33 cellular contexts compared by ENCODE assay signal in genomic region chr3:123683146-123683545, GRCh38.
A peak's percentile ranks its signal among the peaks of the same experiment; 100 is the strongest.
DNase-seq lines count a peak whose midpoint lies in the region; ATAC-seq and TF ChIP-seq lines count a peak whose summit lies in the region.
"Had no signal": no experiment of that assay in that cellular context is flagged by ENCODE, and none has a peak within 500 bp of the region (broad histone marks: within the 10 kb centered on the region; RNA-seq: fewer than 3 reads in every experiment).

No MANE protein-coding gene starts in this region.

- H3K79me1 ChIP-seq in H9 (ENCODE audit: insufficient read depth, low read depth, low read length, poor library complexity, severe bottlenecking), result no peaks in the 10 kb centered on the region

- in situ Hi-C loops in transverse colon (cut with MboI; ENCODE audit: low pct_ligation_motif_present in 1 of 4, low pct_unique_long_range_greater_than_20kb in 1 of 4, low sequenced_read_pairs in 3 of 4), result no loop called here

- no peaks in the 10 kb centered on the region for H3K36me3 Mint-ChIP-seq in nephron progenitor cell (ENCODE audit: low read depth)
- peaks cover 3 to 9% (median 5%) of the 10 kb centered on the region in 3 experiments; a peak in 2 of 7 replicates for H3K36me3 Mint-ChIP-seq in H9 (ENCODE audit: insufficient read depth in 1 of 3, low read depth in 3 of 3)
- H3K36me3 Mint-ChIP-seq: activated naive CD8-positive, alpha-beta T cell; T-cell had no signal

- TF ChIP-seq CTCF in Peyer's patch (IDR thresholded peaks at IDR 0.05) (no peak), esophagus squamous epithelium (IDR thresholded peaks at IDR 0.05) (no peak), nephron progenitor cell (IDR thresholded peaks at IDR 0.05) (no peak), transverse colon (IDR thresholded peaks at IDR 0.05) (no peak), H9 (conservative IDR thresholded peaks at IDR 0.05) (no peak), tibial nerve (IDR thresholded peaks at IDR 0.05) (no peak)

- H3K27me3 ChIP-seq in Peyer's patch (no peaks in the 10 kb centered on the region), esophagus squamous epithelium (no peaks in the 10 kb centered on the region), transverse colon (no peaks in the 10 kb centered on the region), H9 (ENCODE audit: insufficient read depth, low read length) (no peaks in the 10 kb centered on the region), tibial nerve (no peaks in the 10 kb centered on the region)
- H3K27me3 ChIP-seq: BLaER1 treated with 17β-estradiol and CSF1 and Interleukin-3, amounts not matched to agents 10 nM and 100 nM; colonic mucosa; heart left ventricle; testis had no signal

- H3K27ac Mint-ChIP-seq in nephron progenitor cell, result peak overlapping the region; percentile 42
- H3K27ac Mint-ChIP-seq in H9, result no peak overlapping the region; a peak in 1 of 7 replicates
- H3K27ac Mint-ChIP-seq: activated CD4-positive, alpha-beta T cell treated with anti-CD3 and anti-CD28 coated beads, Interleukin-2, amount 10 ng/mL, durations not matched to agents 24 days and 14 days; activated naive CD8-positive, alpha-beta T cell; nephron; T-cell had no signal

- no peak overlapping the region for H3K4me3 Mint-ChIP-seq in nephron progenitor cell
- H3K4me3 Mint-ChIP-seq in H9, result no peak overlapping the region
- H3K4me3 Mint-ChIP-seq: activated CD4-positive, alpha-beta T cell treated with anti-CD3 and anti-CD28 coated beads, Interleukin-2, amount 10 ng/mL, durations not matched to agents 24 days and 14 days; activated naive CD8-positive, alpha-beta T cell; nephron; T-cell had no signal

- no peaks in the 10 kb centered on the region for H3K23me2 ChIP-seq in H9 (ENCODE audit: insufficient read length, low read depth, low read length, poor library complexity, severe bottlenecking)

- H2BK12ac ChIP-seq in H9 (ENCODE audit: insufficient read length, low read depth, low read length), result no peak overlapping the region

- no peaks in the 10 kb centered on the region for H4K20me1 ChIP-seq in H9 (ENCODE audit: control insufficient read depth, insufficient read depth, insufficient read length)

- no peak for TF ChIP-seq EP300 in transverse colon (IDR thresholded peaks at IDR 0.05; ENCODE audit: low read depth)
- no peak for TF ChIP-seq EP300 in tibial nerve (IDR thresholded peaks at IDR 0.05)

- WGBS in esophagus squamous epithelium, 2 donors, result 79% methylated on average over 3 of the region's 6 CpGs; no CpG with 5 or more reads in 1 of the 2 donors
- WGBS in transverse colon (ENCODE audit: low coverage in 1 of 2), 2 donors, result 77% methylated on average over 6 of the region's 6 CpGs; no CpG with 5 or more reads in 1 of the 2 donors
- no CpG with 5 or more reads among the region's 6 CpGs for WGBS in H9 (ENCODE audit: extremely low coverage, insufficient read length, low lambda C conversion rate)
- WGBS in tibial nerve, 2 donors, result 83 to 87% methylated on average over 6 of the region's 6 CpGs

- no peak for ATAC-seq in GM19395 (IDR thresholded peaks at IDR 0.05; ENCODE audit: unreplicated experiment)
- ATAC-seq: heart left ventricle, K562, mucosa of descending colon, T-cell had no signal

- H3K4me3 ChIP-seq in Peyer's patch (no peak overlapping the region), esophagus squamous epithelium (no peak overlapping the region), transverse colon (no peak overlapping the region), tibial nerve (no peak overlapping the region)
- H3K4me3 ChIP-seq: BLaER1 treated with 17β-estradiol and CSF1 and Interleukin-3, amounts not matched to agents 10 nM and 100 nM; cardiac muscle cell; colonic mucosa; GM23248; heart left ventricle; K562; lung; mucosa of descending colon; testis had no signal

- H3K9me3 ChIP-seq in Peyer's patch (no peaks in the 10 kb centered on the region), esophagus squamous epithelium (no peaks in the 10 kb centered on the region), transverse colon (no peaks in the 10 kb centered on the region), H9 (ENCODE audit: control insufficient read depth, low read depth, low read length) (no peaks in the 10 kb centered on the region), tibial nerve (no peaks in the 10 kb centered on the region)
- H3K9me3 ChIP-seq: BLaER1 treated with 17β-estradiol and CSF1 and Interleukin-3, amounts not matched to agents 10 nM and 100 nM; Caco-2; colonic mucosa; heart left ventricle; mucosa of descending colon; testis had no signal

- H3K4me1 Mint-ChIP-seq in nephron progenitor cell, result peaks cover 66% of the 10 kb centered on the region
- H3K4me1 Mint-ChIP-seq in H9, result peaks cover 4 to 15% of the 10 kb centered on the region in 2 experiments
- H3K4me1 Mint-ChIP-seq: activated CD4-positive, alpha-beta T cell treated with anti-CD3 and anti-CD28 coated beads, Interleukin-2, amount 10 ng/mL, durations not matched to agents 24 days and 14 days; T-cell had no signal

- H3K4ac ChIP-seq in H9 (ENCODE audit: low read depth, low read length), result no peak overlapping the region

- peaks cover 0 to 12% (median 0%) of the 10 kb centered on the region in 3 donors for H3K36me3 ChIP-seq in Peyer's patch
- H3K36me3 ChIP-seq in esophagus squamous epithelium, result peaks cover 0 to 12% (median 0%) of the 10 kb centered on the region in 3 donors
- H3K36me3 ChIP-seq in transverse colon, result no peaks in the 10 kb centered on the region
- H3K36me3 ChIP-seq in tibial nerve, result no peaks in the 10 kb centered on the region
- H3K36me3 ChIP-seq: cardiac muscle cell, colonic mucosa had no signal

- H3K79me2 ChIP-seq in H9 (ENCODE audit: insufficient read depth, low read length), result no peaks in the 10 kb centered on the region

- H3K4me1 ChIP-seq in Peyer's patch, result peaks cover 0 to 8% (median 0%) of the 10 kb centered on the region in 4 donors
- peaks cover 0 to 80% (median 5%) of the 10 kb centered on the region in 3 donors for H3K4me1 ChIP-seq in esophagus squamous epithelium
- peaks cover 7 to 35% (median 13%) of the 10 kb centered on the region in 4 donors for H3K4me1 ChIP-seq in transverse colon
- H3K4me1 ChIP-seq in H9 (ENCODE audit: insufficient read depth, low read length), result peaks cover 3% of the 10 kb centered on the region; the same call in 1 of the 2 replicates
- H3K4me1 ChIP-seq in tibial nerve, result peaks cover 0 to 48% (median 4%) of the 10 kb centered on the region in 4 donors
- H3K4me1 ChIP-seq: Caco-2, colonic mucosa had no signal

- H2BK15ac ChIP-seq in H9 (ENCODE audit: low read depth, low read length), result no peak overlapping the region

- H3K27ac ChIP-seq in Peyer's patch, result peak overlapping the region in 3 of 4 donors; percentile 13 to 57 (median 25)
- H3K27ac ChIP-seq in esophagus squamous epithelium, result peak overlapping the region; percentile 54 to 88 (median 80)
- H3K27ac ChIP-seq in transverse colon, result peak overlapping the region; percentile 41 to 89 (median 78)
- no peak overlapping the region for H3K27ac ChIP-seq in H9 (ENCODE audit: insufficient read length, low read depth, low read length)
- H3K27ac ChIP-seq in tibial nerve, result peak overlapping the region in 1 of 4 donors; percentile 42
- H3K27ac ChIP-seq: BLaER1 treated with 17β-estradiol and CSF1 and Interleukin-3, amounts not matched to agents 10 nM and 100 nM; cardiac muscle cell; colonic mucosa; GM23248; RWPE1 had no signal

- no peak overlapping the region for H3T11ph ChIP-seq in H9 (ENCODE audit: low read length)

- H3K18ac ChIP-seq in H9 (ENCODE audit: insufficient read length, low read depth, low read length), result no peak overlapping the region

- no peak overlapping the region for H4K8ac ChIP-seq in H9 (replicated peaks; ENCODE audit: insufficient read length, low read depth, low read length)

- H3K27me3 Mint-ChIP-seq in nephron progenitor cell (ENCODE audit: low read depth, poor library complexity) (peaks cover 10% of the 10 kb centered on the region), H9 (ENCODE audit: low read depth) (no peaks in the 10 kb centered on the region; the same call in 1 of the 2 replicates)
- H3K27me3 Mint-ChIP-seq: activated naive CD8-positive, alpha-beta T cell had no signal

- no peak overlapping the region for H3K56ac ChIP-seq in H9 (ENCODE audit: insufficient read length, low read depth, low read length)

- DNase-seq in Peyer's patch (no peak), esophagus squamous epithelium (lab: John Stamatoyannopoulos, UW) (no peak), nephron progenitor cell (no peak), transverse colon (no peak), H9 (no peak), activated T-cell treated with anti-CD3 and anti-CD28 coated beads for 4 hours (no peak), tibial nerve (ENCODE audit: low spot score in 2 of 2) (no peak)
- DNase-seq: activated CD4-positive, alpha-beta T cell treated with anti-CD3 and anti-CD28 coated beads, Interleukin-2, amount 10 ng/mL, durations not matched to agents 24 days and 14 days; activated CD8-positive, alpha-beta memory T cell treated with anti-CD3 and anti-CD28 coated beads for 24 hours; activated effector memory CD4-positive, alpha-beta T cell treated with Interleukin-2 at 50 U/mL for 16 hours; activated T-cell treated with anti-CD3 and anti-CD28 coated beads, Interleukin-2, amount 50 U/mL, for 1 hour; Caco-2; colonic mucosa; DMS53; effector memory CD4-positive, alpha-beta T cell; GF-D8; GM23248; heart left ventricle; mucosa of descending colon; NCI-H1092; NCI-H1694; NCI-H446 treated with DMSO at 0.1 percent for 48 hours; stimulated activated naive CD4-positive, alpha-beta T cell treated with Interleukin-2 at 50 U/mL for 16 hours; T-cell; testis had no signal

- H2BK120ac ChIP-seq in H9 (ENCODE audit: low read depth, low read length, poor library complexity, severe bottlenecking), result no peak overlapping the region

- no peak overlapping the region for H2AFZ ChIP-seq in H9 (ENCODE audit: low read length)
- H2AFZ ChIP-seq: GM23248 had no signal

- no peak for TF ChIP-seq POLR2A in Peyer's patch (IDR thresholded peaks at IDR 0.05)
- TF ChIP-seq POLR2A in esophagus squamous epithelium (IDR thresholded peaks at IDR 0.05), result no peak
- TF ChIP-seq POLR2A in transverse colon (IDR thresholded peaks at IDR 0.05), result no peak
- no peak for TF ChIP-seq POLR2A in tibial nerve (IDR thresholded peaks at IDR 0.05)

- no peak overlapping the region for H2AK5ac ChIP-seq in H9 (ENCODE audit: insufficient read length, low read length)

- H2BK20ac ChIP-seq in H9 (ENCODE audit: low read depth, low read length, poor library complexity, severe bottlenecking), result no peak overlapping the region

- H2BK5ac ChIP-seq in H9 (ENCODE audit: insufficient read length, low read length), result no peak overlapping the region

- no peak overlapping the region for H3K14ac ChIP-seq in H9 (ENCODE audit: insufficient read depth, low read length)

- no peak overlapping the region for H3K4me2 ChIP-seq in H9 (ENCODE audit: insufficient read depth, insufficient read length, low read length)
- H3K4me2 ChIP-seq: BLaER1 treated with 17β-estradiol and CSF1 and Interleukin-3, amounts not matched to agents 10 nM and 100 nM had no signal

- H3K23ac ChIP-seq in H9 (ENCODE audit: insufficient read length, low read depth, low read length), result no peak overlapping the region

- no peak overlapping the region for H4K5ac ChIP-seq in H9 (ENCODE audit: insufficient read length, low read depth, low read length)

- H4K91ac ChIP-seq in H9 (ENCODE audit: insufficient read length, low read depth, low read length), result no peak overlapping the region

- intact Hi-C loops in esophagus squamous epithelium (cut with DNase I), result no loop called here
- intact Hi-C loops in transverse colon (cut with DNase I; ENCODE audit: low total_unique reads), result no loop called here

- no peaks in the 10 kb centered on the region for H3K9me3 Mint-ChIP-seq in nephron progenitor cell
- no peaks in the 10 kb centered on the region for H3K9me3 Mint-ChIP-seq in H9
- H3K9me3 Mint-ChIP-seq: activated CD4-positive, alpha-beta T cell treated with anti-CD3 and anti-CD28 coated beads, Interleukin-2, amount 10 ng/mL, durations not matched to agents 24 days and 14 days; nephron; T-cell had no signal

- no peak overlapping the region for H3K9ac ChIP-seq in H9 (ENCODE audit: extremely low read depth, insufficient read length, low read length)
- H3K9ac ChIP-seq: BLaER1 treated with 17β-estradiol and CSF1 and Interleukin-3, amounts not matched to agents 10 nM and 100 nM; GM23248 had no signal
